In genomic region chr12:1373887-1374286, GRCh38 we compare ENCODE assay signal across 17 cellular contexts.
DNase-seq lines count a peak whose midpoint lies in the region; ATAC-seq and TF ChIP-seq lines count a peak whose summit lies in the region.
"Had no signal": no experiment of that assay in that cellular context is flagged by ENCODE, and none has a peak within 500 bp of the region (broad histone marks: within the 10 kb centered on the region; RNA-seq: fewer than 3 reads in every experiment).

No MANE protein-coding gene starts in this region.

- 89 to 92% methylated on average over 2 to 3 of the region's 3 CpGs for WGBS in ectodermal cell, 2 experiments

- H3K27me3 ChIP-seq in ectodermal cell (ENCODE audit: control insufficient read depth, insufficient read depth, low read length, poor library complexity, severe bottlenecking), result no peaks in the 10 kb centered on the region

- ATAC-seq in HG03520 (IDR thresholded peaks at IDR 0.05; ENCODE audit: unreplicated experiment), result no peak

- peaks cover 64% of the 10 kb centered on the region for H3K36me3 Mint-ChIP-seq in nephron progenitor cell (ENCODE audit: low read depth)

- H3K36me3 ChIP-seq in ectodermal cell (ENCODE audit: control insufficient read depth, insufficient read depth, low read length), result no peaks in the 10 kb centered on the region

- peaks cover 25% of the 10 kb centered on the region for H3K9me3 Mint-ChIP-seq in nephron progenitor cell
- H3K9me3 Mint-ChIP-seq: activated T-helper 2 cell treated with anti-CD3 and anti-CD28 coated beads, Interferon-gamma antibody, Interleukin-2, Interleukin-4, amounts not matched to agents 10 μg/mL and 5 μg/mL and 100 μg/mL, durations not matched to agents 14 hours and 24 hours and 36 hours; naive B cell had no signal

- peak overlapping the region; percentile 14 for H3K27ac Mint-ChIP-seq in nephron progenitor cell
- H3K27ac Mint-ChIP-seq: activated T-helper 2 cell treated with anti-CD3 and anti-CD28 coated beads, Interferon-gamma antibody, Interleukin-2, Interleukin-4, amounts not matched to agents 10 μg/mL and 5 μg/mL and 100 μg/mL, durations not matched to agents 14 hours and 24 hours and 36 hours had no signal

- no peaks in the 10 kb centered on the region for H3K4me1 ChIP-seq in ectodermal cell (ENCODE audit: control insufficient read depth, insufficient read depth, low read length)

- POLR2A ChIA-PET in AG04449 (lab: Yijun Ruan, JAX), result interaction anchor here (1.3 kb wide), 1 partner anchor 101 kb away, joined by 5 read pairs; no protein-coding TSS in a partner anchor

- no peaks in the 10 kb centered on the region for H3K9me3 ChIP-seq in ectodermal cell (ENCODE audit: control insufficient read depth, low read length)

- no peaks in the 10 kb centered on the region for H3K27me3 Mint-ChIP-seq in nephron progenitor cell (ENCODE audit: low read depth, poor library complexity)
- H3K27me3 Mint-ChIP-seq: naive B cell had no signal

- CTCF ChIA-PET in AG04449 (lab: Yijun Ruan, JAX), result interaction anchor here (1.0 to 2.3 kb wide), 2 partner anchors 10 to 256 kb away, joined by 3 to 7 read pairs; no protein-coding TSS in a partner anchor

- peak; percentile 67 for DNase-seq in AG04449 (ENCODE audit: low read depth, low spot score)
- peak; percentile 65 for DNase-seq in HFF-Myc (ENCODE audit: extremely low read depth, low read depth)
- DNase-seq in nephron progenitor cell, result no peak
- no peak for DNase-seq in superior temporal gyrus (ENCODE audit: extremely low spot score)
- DNase-seq in activated effector memory CD4-positive, alpha-beta T cell treated with anti-CD3 and anti-CD28 coated beads, Interleukin-2, amount 50 U/mL, for 16 hours, result no peak
- no peak for DNase-seq in iPS-NIHi7 (ENCODE audit: extremely low spot score)
- DNase-seq: activated CD4-positive, alpha-beta T cell treated with anti-CD3 and anti-CD28 coated beads for 4 hours; amygdala; naive B cell; NCI-H1930; NCI-H345; NK-92 treated with Interleukin-12 subunit alpha and Interleukin-12 subunit beta, amount 100 ng/mL, for 24 hours; SW 1271 had no signal

- TF ChIP-seq CTCF in AG04449 (IDR thresholded peaks at IDR 0.05; ENCODE audit: insufficient read depth, low read length, missing control alignments), result no peak
- TF ChIP-seq CTCF in HFF-Myc (IDR thresholded peaks at IDR 0.05; ENCODE audit: low read depth, low read length, missing control alignments), result no peak
- no peak for TF ChIP-seq CTCF in nephron progenitor cell (IDR thresholded peaks at IDR 0.05)

- peaks cover 30% of the 10 kb centered on the region for H3K4me1 Mint-ChIP-seq in nephron progenitor cell
- H3K4me1 Mint-ChIP-seq: naive B cell had no signal

- H3K27ac ChIP-seq in ectodermal cell (ENCODE audit: insufficient read depth, low read depth, low read length, poor library complexity, severe bottlenecking), result peak overlapping the region; percentile 48

- no peak overlapping the region for H3K4me3 ChIP-seq in AG04449 (ENCODE audit: low read depth, low read length)
- no peak overlapping the region for H3K4me3 ChIP-seq in HFF-Myc (replicated peaks; ENCODE audit: low read depth, low read length)
- no peak overlapping the region for H3K4me3 ChIP-seq in ectodermal cell (ENCODE audit: insufficient read depth, low read depth, low read length)
- H3K4me3 ChIP-seq: lung had no signal

- no peak overlapping the region for H3K4me3 Mint-ChIP-seq in nephron progenitor cell
- H3K4me3 Mint-ChIP-seq: naive B cell had no signal

Comparison
In these comparisons a context has a peak if more than half of its experiments do, and no peak if none do; other contexts are left out.
1. DNase-seq: peak in AG04449 (single experiment) and HFF-Myc (single experiment); none in nephron progenitor cell (single experiment), superior temporal gyrus (single experiment), activated effector memory CD4-positive, alpha-beta T cell treated with anti-CD3 and anti-CD28 coated beads, Interleukin-2, amount 50 U/mL, for 16 hours (single experiment) and iPS-NIHi7 (single experiment).